2 cellular contexts compared by ENCODE assay signal in genomic region chr16:83837566-83837965, GRCh38.
TF ChIP-seq lines count a peak whose summit lies in the region.

No MANE protein-coding gene starts in this region.

TF ChIP-seq in GM23338, 12 proteins besides CTCF, POLR2A, EP300 and RAD21:
- TF ChIP-seq ZNF462 (CRISPR knock-in tag; IDR thresholded peaks at IDR 0.05) (no peak), JUNB (IDR thresholded peaks at IDR 0.05; ENCODE audit: unreplicated experiment) (no peak), CREB1 (CRISPR knock-in tag; IDR thresholded peaks at IDR 0.05; ENCODE audit: low read depth) (no peak), POLR2AphosphoS5 (IDR thresholded peaks at IDR 0.05; ENCODE audit: low read depth) (no peak), ZNF114 (CRISPR knock-in tag; IDR thresholded peaks at IDR 0.05) (no peak)
TF ChIP-seq in GM23338: peak in this region for 0.

TF ChIP-seq in WTC11, 78 proteins besides CTCF, POLR2A, EP300 and RAD21 (continued from another document):
- TF ChIP-seq PRDM15 (CRISPR knock-in tag; IDR thresholded peaks at IDR 0.05) (peak; percentile 76), ZNF396 (CRISPR knock-in tag; IDR thresholded peaks at IDR 0.05; ENCODE audit: borderline replicate concordance) (no peak), JUN (CRISPR knock-in tag; IDR thresholded peaks at IDR 0.05) (no peak)
